ENCODE assay signal across 8 cellular contexts in genomic region chr17:39400547-39401411, GRCh38. TPM values are rescaled to one million over a fixed set of nuclear protein-coding genes. Genes with fewer than 3 reads are reported as not detected.
DNase-seq lines count a peak whose midpoint lies in the region; ATAC-seq and TF ChIP-seq lines count a peak whose summit lies in the region.

No MANE protein-coding gene starts in this region.

- intact Hi-C loops in Panc1 (cut with micrococcal nuclease; ENCODE audit: unreplicated experiment) (no loop called here), right lobe of liver (cut with DNase I) (no loop called here)

- TF ChIP-seq CTCF in C4-2B (conservative IDR thresholded peaks at IDR 0.05): no peak
- no peak for TF ChIP-seq CTCF in Panc1 (IDR thresholded peaks at IDR 0.05)
- no peak for TF ChIP-seq CTCF in choroid plexus epithelial cell (conservative IDR thresholded peaks at IDR 0.05; ENCODE audit: low read depth, low read length)
- TF ChIP-seq CTCF in right lobe of liver (IDR thresholded peaks at IDR 0.05): no peak

- ATAC-seq in GM21825 (IDR thresholded peaks at IDR 0.05; ENCODE audit: unreplicated experiment) (peak; percentile 6), Panc1 (peak; percentile 2), right lobe of liver (peak; percentile 3 to 24 (median 15)), HG03378 (IDR thresholded peaks at IDR 0.05; ENCODE audit: unreplicated experiment) (no peak)

- in situ Hi-C loops in Panc1 (cut with HindIII; ENCODE audit: low pct_unique_long_range_greater_than_20kb, low sequenced_read_pairs): no loop called here

- no TSS peak for BruUV-seq in Panc1 (replicated peaks; lab: Mats Ljungman, UMichigan)

- H3K27me3 ChIP-seq in Panc1 (ENCODE audit: control insufficient read depth, insufficient read depth, low read length) (no peaks in the 10 kb centered on the region), right lobe of liver (no peaks in the 10 kb centered on the region)

- POLR2A ChIA-PET in Panc1 (lab: Charles Lee): no interaction called here

- WGBS in right lobe of liver (ENCODE audit: insufficient coverage, low coverage, low lambda C conversion rate, missing lambda C conversion rate): 2% methylated on average over 25 of the region's 46 CpGs

- CTCF ChIA-PET in Panc1 (lab: Charles Lee): no interaction called here

- H3K4me3 ChIP-seq in Panc1 (ENCODE audit: low read depth in 2 of 2, low read length in 2 of 2) (peak overlapping the region; percentile 78 to 90), choroid plexus epithelial cell (ENCODE audit: low read depth, low read length) (peak overlapping the region; percentile 95), right lobe of liver (peak overlapping the region; percentile 85 to 99 (median 94))

- H3K27ac ChIP-seq in C4-2B (peak overlapping the region; percentile 68), Panc1 (ENCODE audit: low read length) (peak overlapping the region; percentile 66), right lobe of liver (peak overlapping the region; percentile 74 to 92 (median 84))

- no peaks in the 10 kb centered on the region; the same call in 1 of the 2 replicates for H3K36me3 ChIP-seq in Panc1 (ENCODE audit: control insufficient read depth, insufficient read depth, low read length)
- no peaks in the 10 kb centered on the region for H3K36me3 ChIP-seq in right lobe of liver

- H3K4me1 ChIP-seq in Panc1 (ENCODE audit: control insufficient read depth, insufficient read depth, low read length) (peaks cover 9% of the 10 kb centered on the region), right lobe of liver (peaks cover 0 to 11% (median 3%) of the 10 kb centered on the region in 4 donors)

- DNase-seq in Panc1 (ENCODE audit: low read depth, low spot score) (no peak), choroid plexus epithelial cell (ENCODE audit: low read depth) (peak; percentile 28), right lobe of liver (peak in 1 of 3 donors; percentile 55), NOMO-1 (lab: John Stamatoyannopoulos, UW; ENCODE audit: unreplicated experiment in 2 of 2) (no peak)
- DNase-seq in stimulated activated naive CD4-positive, alpha-beta T cell treated with Interleukin-2 at 50 U/mL for 16 hours (lab: John Stamatoyannopoulos, UW): peak; percentile 6

- H3K9me3 ChIP-seq in Panc1 (ENCODE audit: control insufficient read depth, insufficient read depth, low read depth, low read length): no peaks in the 10 kb centered on the region
- H3K9me3 ChIP-seq in right lobe of liver: no peaks in the 10 kb centered on the region

- TF ChIP-seq POLR2A in right lobe of liver (IDR thresholded peaks at IDR 0.05): no peak

RNA-seq across cellular contexts. Expression of gene FBXL20, which starts 0.6 kb away (rescaled TPM):
- total RNA-seq in Panc1 (2021; ENCODE audit: unreplicated experiment) (9.9 TPM), right lobe of liver (1 to 10 TPM; 6.0 to 9.8 (median 8.5) TPM)
- polyA plus RNA-seq in Panc1 (2012; ENCODE audit: insufficient read length): 2.9 TPM

RNA-seq across cellular contexts. Expression of gene MED1, which starts 50.3 kb away (rescaled TPM):
- total RNA-seq in Panc1 (2021; ENCODE audit: unreplicated experiment) (41.4 TPM), right lobe of liver (10 to 100 TPM in 5 of 6 experiments, 1 to 10 TPM in 1; 9.7 to 14.1 (median 13.2) TPM)
- 16.1 TPM for polyA plus RNA-seq in Panc1 (2012; ENCODE audit: insufficient read length)

Comparison
In these comparisons a context has a peak if more than half of its experiments do, and no peak if none do; other contexts are left out.
1. DNase-seq: peak in choroid plexus epithelial cell (single experiment) and stimulated activated naive CD4-positive, alpha-beta T cell treated with Interleukin-2 at 50 U/mL for 16 hours (single experiment); none in Panc1 (single experiment) and NOMO-1 (0 of 2).
2. Peak in every context shown above with its lines, with median percentiles within 50 percentile points of each other: H3K27ac ChIP-seq and H3K4me3 ChIP-seq.